In genomic region chr15:25684521-25685215, GRCh38 we compare ENCODE assay signal across 13 cellular contexts.
DNase-seq lines count a peak whose midpoint lies in the region; FAIRE-seq and TF ChIP-seq lines count a peak whose summit lies in the region.
"Had no signal": no experiment of that assay in that cellular context is flagged by ENCODE, and none has a peak within 500 bp of the region (broad histone marks: within the 10 kb centered on the region; RNA-seq: fewer than 3 reads in every experiment).

No MANE protein-coding gene starts in this region.

- H3K4me3 ChIP-seq in kidney (ENCODE audit: low read length in 2 of 2) = no peak overlapping the region
- H3K4me3 ChIP-seq in skeletal muscle cell (ENCODE audit: low read depth, low read length) = no peak overlapping the region
- H3K4me3 ChIP-seq: skin epidermis had no signal

- H3K27ac ChIP-seq in kidney (ENCODE audit: low read depth in 2 of 2, low read length in 2 of 2) = no peak overlapping the region

- no peak overlapping the region for H3K4me3 Mint-ChIP-seq in brain
- H3K4me3 Mint-ChIP-seq: activated naive CD8-positive, alpha-beta T cell treated with anti-CD3 and anti-CD28 coated beads, Interleukin-2, amount 50 U/mL, for 24 hours; stimulated activated naive CD8-positive, alpha-beta T cell treated with anti-CD3 and anti-CD28 coated beads, Interleukin-15, amount 100 ng/mL, for 72 hours had no signal

- DNase-seq in EL (peak; percentile 59), kidney (peak; percentile 75), skeletal muscle cell (ENCODE audit: low read depth) (peak; percentile 47), HEK293T (ENCODE audit: extremely low spot score) (no peak), DMS79 (lab: John Stamatoyannopoulos, UW) (no peak), GF-D8 (lab: John Stamatoyannopoulos, UW) (no peak)
- DNase-seq in NK-92 treated with Interleukin-12 subunit alpha and Interleukin-12 subunit beta, amount 100 ng/mL, for 24 hours (lab: John Stamatoyannopoulos, UW) = no peak
- DNase-seq: activated CD4-positive, CD25-positive, alpha-beta regulatory T cell; activated naive CD8-positive, alpha-beta T cell treated with anti-CD3 and anti-CD28 coated beads, Interleukin-2, amount 50 U/mL, for 24 hours; DMS53; stimulated activated naive CD8-positive, alpha-beta T cell treated with anti-CD3 and anti-CD28 coated beads, Interleukin-15, amount 100 ng/mL, for 72 hours had no signal

- CTCF ChIA-PET in HEK293T (lab: Yijun Ruan, JAX) = no interaction called here

- no peaks in the 10 kb centered on the region for H3K36me3 ChIP-seq in kidney (ENCODE audit: control insufficient read depth in 1 of 2, insufficient read depth in 2 of 2, low read length in 2 of 2)

- H3K4me1 Mint-ChIP-seq in brain = peaks cover 43% of the 10 kb centered on the region
- H3K4me1 Mint-ChIP-seq: activated naive CD8-positive, alpha-beta T cell treated with anti-CD3 and anti-CD28 coated beads, Interleukin-2, amount 50 U/mL, for 24 hours; stimulated activated naive CD8-positive, alpha-beta T cell treated with anti-CD3 and anti-CD28 coated beads, Interleukin-15, amount 100 ng/mL, for 72 hours had no signal

- H3K36me3 Mint-ChIP-seq in brain = no peaks in the 10 kb centered on the region

- peaks cover 3% of the 10 kb centered on the region for H3K27me3 Mint-ChIP-seq in brain
- H3K27me3 Mint-ChIP-seq: activated naive CD8-positive, alpha-beta T cell treated with anti-CD3 and anti-CD28 coated beads, Interleukin-2, amount 50 U/mL, for 24 hours; stimulated activated naive CD8-positive, alpha-beta T cell treated with anti-CD3 and anti-CD28 coated beads, Interleukin-15, amount 100 ng/mL, for 72 hours had no signal

- no peak for FAIRE-seq in kidney (lab: Jason Lieb, UNC)

- TF ChIP-seq CTCF in brain (conservative IDR thresholded peaks at IDR 0.05) (no peak), kidney (IDR thresholded peaks at IDR 0.05; ENCODE audit: borderline replicate concordance, extremely low read depth, insufficient read depth) (no peak)

- peaks cover 0 to 4% (median 0%) of the 10 kb centered on the region in 5 experiments for H3K9me3 Mint-ChIP-seq in brain
- H3K9me3 Mint-ChIP-seq: activated naive CD8-positive, alpha-beta T cell treated with anti-CD3 and anti-CD28 coated beads, Interleukin-2, amount 50 U/mL, for 24 hours; stimulated activated naive CD8-positive, alpha-beta T cell treated with anti-CD3 and anti-CD28 coated beads, Interleukin-15, amount 100 ng/mL, for 72 hours had no signal

- no peaks in the 10 kb centered on the region for H3K9me3 ChIP-seq in kidney (ENCODE audit: control insufficient read depth in 1 of 2, low read length in 2 of 2)

- POLR2A ChIA-PET in HEK293T (lab: Yijun Ruan, JAX) = no interaction called here

- intact Hi-C loops in kidney (cut with DNase I) = no loop called here

- H3K4me1 ChIP-seq in kidney (ENCODE audit: control insufficient read depth in 1 of 2, insufficient read depth in 1 of 2, low read depth in 1 of 2, low read length in 2 of 2) = no peaks in the 10 kb centered on the region

- H3K9ac ChIP-seq in kidney (ENCODE audit: low read length in 2 of 2) = no peak overlapping the region

- H3K27ac Mint-ChIP-seq in brain = peak overlapping the region; percentile 72 to 98 (median 89)
- H3K27ac Mint-ChIP-seq: activated naive CD8-positive, alpha-beta T cell treated with anti-CD3 and anti-CD28 coated beads, Interleukin-2, amount 50 U/mL, for 24 hours had no signal

TF ChIP-seq in HEK293T, 16 proteins besides CTCF, POLR2A, EP300 and RAD21:
- TF ChIP-seq PKNOX1 (IDR thresholded peaks at IDR 0.05) (no peak), TARDBP (IDR thresholded peaks at IDR 0.05) (no peak), HDGF (IDR thresholded peaks at IDR 0.05; ENCODE audit: borderline replicate concordance) (no peak), FOXA1 (IDR thresholded peaks at IDR 0.05) (no peak), BHLHE40 (IDR thresholded peaks at IDR 0.05; ENCODE audit: borderline replicate concordance) (no peak), ARNT (IDR thresholded peaks at IDR 0.05) (no peak), L3MBTL2 (conservative IDR thresholded peaks at IDR 0.05) (no peak), CTBP1 (IDR thresholded peaks at IDR 0.05; ENCODE audit: borderline replicate concordance) (no peak), FOXK2 (IDR thresholded peaks at IDR 0.05) (no peak), ZNF384 (IDR thresholded peaks at IDR 0.05) (no peak), FOXM1 (IDR thresholded peaks at IDR 0.05; ENCODE audit: borderline replicate concordance) (no peak), SUZ12 (IDR thresholded peaks at IDR 0.05) (no peak), NFRKB (IDR thresholded peaks at IDR 0.05) (no peak), ELF4 (IDR thresholded peaks at IDR 0.05) (no peak), SP1 (IDR thresholded peaks at IDR 0.05) (no peak), LEF1 (IDR thresholded peaks at IDR 0.05; ENCODE audit: borderline replicate concordance) (no peak)

Comparison
In these comparisons a context has a peak if more than half of its experiments do, and no peak if none do; other contexts are left out.
1. DNase-seq: peak in EL (single experiment), kidney (single experiment) and skeletal muscle cell (single experiment); none in HEK293T (single experiment), DMS79 (single experiment), GF-D8 (single experiment) and NK-92 treated with Interleukin-12 subunit alpha and Interleukin-12 subunit beta, amount 100 ng/mL, for 24 hours (single experiment).